14 cellular contexts compared by ENCODE assay signal in the genomic region with DNA sequence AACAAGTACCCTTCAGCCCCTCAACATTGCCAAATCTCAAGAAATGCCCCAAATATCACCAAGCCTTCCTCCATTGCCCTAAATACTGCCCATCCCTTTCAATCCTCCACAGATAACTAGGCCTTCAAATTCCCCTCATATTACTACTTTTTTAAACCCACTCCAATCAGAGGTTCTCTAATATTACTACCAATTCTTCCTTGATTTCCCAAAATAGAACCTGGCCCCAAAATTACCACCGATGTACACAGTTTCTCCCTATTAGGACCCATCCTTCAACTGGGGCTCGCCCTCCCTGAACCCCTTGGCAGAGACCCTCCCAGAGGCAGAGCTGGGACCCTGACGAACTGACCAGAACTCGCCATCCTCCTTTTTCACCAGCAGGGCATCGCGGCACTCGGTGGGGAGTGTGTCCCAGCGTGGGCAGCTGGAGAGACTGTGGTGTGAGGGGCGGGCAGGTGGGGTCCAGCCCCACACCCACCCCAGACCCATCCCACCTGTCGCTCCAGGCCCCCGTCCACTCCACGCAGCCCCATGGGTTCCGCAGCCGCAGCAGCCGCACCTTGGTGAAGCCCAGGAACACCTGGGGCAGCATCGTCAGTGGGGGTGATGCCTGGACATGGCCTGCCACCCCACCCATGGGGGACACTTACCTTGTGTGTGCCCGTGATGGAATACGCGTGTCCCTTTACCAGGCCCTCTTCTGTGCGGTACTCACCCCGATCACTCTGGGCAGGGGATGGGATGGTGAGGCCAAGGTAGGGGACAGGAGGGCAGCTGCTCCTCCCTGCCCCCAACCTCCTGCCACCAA. TPM values are rescaled to one million over a fixed set of nuclear protein-coding genes. Genes with fewer than 3 reads are reported as not detected.
DNase-seq lines count a peak whose midpoint lies in the region; ATAC-seq and TF ChIP-seq lines count a peak whose summit lies in the region.
"Had no signal": no experiment of that assay in that cellular context is flagged by ENCODE, and none has a peak within 500 bp of the region (broad histone marks: within the 10 kb centered on the region; RNA-seq: fewer than 3 reads in every experiment).

No MANE protein-coding gene starts in this region.

- no peak overlapping the region for H4K8ac ChIP-seq in trophoblast cell (ENCODE audit: low read depth, low read length)

- H3K27ac ChIP-seq in trophoblast cell (ENCODE audit: low read depth, low read length): no peak overlapping the region

- no peak overlapping the region for H4K91ac ChIP-seq in trophoblast cell (ENCODE audit: low read depth, low read length)

- no peaks in the 10 kb centered on the region for H3K27me3 ChIP-seq in trophoblast cell (ENCODE audit: insufficient read depth, low read length)

- H3K36me3 Mint-ChIP-seq in T-helper 1 cell treated with Interleukin-12 subunit alpha and Interleukin-12 subunit beta and Interleukin-4 antibody, amounts not matched to agents 30 μg/mL and 1 μg/mL, for 36 hours (ENCODE audit: low read depth): peaks cover 2% of the 10 kb centered on the region
- no peaks in the 10 kb centered on the region for H3K36me3 Mint-ChIP-seq in HFFc6 (ENCODE audit: low read depth)
- H3K36me3 Mint-ChIP-seq in central memory CD8-positive, alpha-beta T cell (ENCODE audit: insufficient read depth): peaks cover 22% of the 10 kb centered on the region

- H3K23ac ChIP-seq in trophoblast cell (ENCODE audit: low read length): no peak overlapping the region

- peak overlapping the region; percentile 47 for H3K4me3 Mint-ChIP-seq in T-helper 1 cell treated with Interleukin-12 subunit alpha and Interleukin-12 subunit beta and Interleukin-4 antibody, amounts not matched to agents 30 μg/mL and 1 μg/mL, for 36 hours
- H3K4me3 Mint-ChIP-seq in HFFc6: peak overlapping the region; percentile 23
- H3K4me3 Mint-ChIP-seq in central memory CD8-positive, alpha-beta T cell: peak overlapping the region; percentile 65

- H3K4me2 ChIP-seq in trophoblast cell (ENCODE audit: low read length): no peak overlapping the region

- no peak overlapping the region for H3K9ac ChIP-seq in trophoblast cell (ENCODE audit: low read length)

- no peak overlapping the region for H3K27ac Mint-ChIP-seq in T-helper 1 cell treated with Interleukin-12 subunit alpha and Interleukin-12 subunit beta and Interleukin-4 antibody, amounts not matched to agents 30 μg/mL and 1 μg/mL, for 36 hours
- H3K27ac Mint-ChIP-seq in HFFc6: peak overlapping the region; percentile 57
- peak overlapping the region; percentile 80 for H3K27ac Mint-ChIP-seq in central memory CD8-positive, alpha-beta T cell (ENCODE audit: low read depth)

- peaks cover 12 to 14% of the 10 kb centered on the region in 2 experiments for H3K4me1 ChIP-seq in trophoblast cell (ENCODE audit: control insufficient read depth in 1 of 2, insufficient read depth in 2 of 2, low read length in 2 of 2)

- H3K9me3 ChIP-seq in trophoblast cell (ENCODE audit: insufficient read depth, low read depth, low read length): peaks cover 9% of the 10 kb centered on the region

- no peak overlapping the region for H2BK5ac ChIP-seq in trophoblast cell (ENCODE audit: low read depth, low read length, poor library complexity)

- no peak overlapping the region for H2BK120ac ChIP-seq in trophoblast cell (ENCODE audit: insufficient read depth, low read length, poor library complexity)

- no peaks in the 10 kb centered on the region for H3K79me2 ChIP-seq in trophoblast cell (ENCODE audit: control insufficient read depth, insufficient read depth, low read length, poor library complexity)

- H4K12ac ChIP-seq in trophoblast cell (ENCODE audit: low read depth, low read length): no peak overlapping the region

- no peak overlapping the region for H2AFZ ChIP-seq in trophoblast cell (ENCODE audit: insufficient read depth, low read length, poor library complexity)

- H3K4me3 ChIP-seq in trophoblast cell (ENCODE audit: low read depth, low read length): peak overlapping the region; percentile 50

- no peak overlapping the region for H2BK12ac ChIP-seq in trophoblast cell (ENCODE audit: low read length)

- TF ChIP-seq CTCF in HFFc6 (IDR thresholded peaks at IDR 0.05): peak; percentile 44

- no peak for DNase-seq in T-helper 1 cell
- DNase-seq in HFFc6: no peak
- DNase-seq in central memory CD8-positive, alpha-beta T cell (ENCODE audit: low spot score in 2 of 2): no peak
- no peak for DNase-seq in trophoblast cell
- DNase-seq in DMS114 treated with DMSO at 0.1 percent for 48 hours (lab: John Stamatoyannopoulos, UW; ENCODE audit: unreplicated experiment): no peak
- no peak for DNase-seq in NCI-H2029 treated with DMSO at 0.1 percent for 48 hours (lab: John Stamatoyannopoulos, UW)
- DNase-seq in NCI-H2171 (lab: John Stamatoyannopoulos, UW): no peak
- DNase-seq: caudate nucleus; mesenchymal stem cell; stimulated activated CD4-positive, alpha-beta T cell treated with anti-CD3 and anti-CD28 coated beads, Interleukin-4, amount 100 ng/mL, for 24 hours had no signal

- no CpG with 5 or more reads among the region's 21 CpGs for WGBS in trophoblast cell (ENCODE audit: extremely low coverage, insufficient coverage, insufficient read length)

- peaks cover 0 to 3% of the 10 kb centered on the region in 2 experiments for H3K36me3 ChIP-seq in trophoblast cell (ENCODE audit: control insufficient read depth in 1 of 2, insufficient read depth in 2 of 2, low read length in 2 of 2)

- H3K4ac ChIP-seq in trophoblast cell (ENCODE audit: low read depth, low read length): no peak overlapping the region

- no peak overlapping the region for H3K18ac ChIP-seq in trophoblast cell (ENCODE audit: low read length)

- H3K27me3 Mint-ChIP-seq in T-helper 1 cell treated with Interleukin-12 subunit alpha and Interleukin-12 subunit beta and Interleukin-4 antibody, amounts not matched to agents 30 μg/mL and 1 μg/mL, for 36 hours (ENCODE audit: low read depth): peaks cover 11% of the 10 kb centered on the region
- H3K27me3 Mint-ChIP-seq in HFFc6 (ENCODE audit: insufficient read depth): peaks cover 19% of the 10 kb centered on the region
- no peaks in the 10 kb centered on the region for H3K27me3 Mint-ChIP-seq in central memory CD8-positive, alpha-beta T cell

- peaks cover 10% of the 10 kb centered on the region for H3K79me1 ChIP-seq in trophoblast cell (ENCODE audit: low read length)

- H3K9me3 Mint-ChIP-seq in T-helper 1 cell treated with Interleukin-12 subunit alpha and Interleukin-12 subunit beta and Interleukin-4 antibody, amounts not matched to agents 30 μg/mL and 1 μg/mL, for 36 hours: no peaks in the 10 kb centered on the region
- peaks cover 5% of the 10 kb centered on the region; the same call in 1 of the 2 replicates for H3K9me3 Mint-ChIP-seq in HFFc6
- H3K9me3 Mint-ChIP-seq in central memory CD8-positive, alpha-beta T cell: no peaks in the 10 kb centered on the region

- H3K14ac ChIP-seq in trophoblast cell (ENCODE audit: low read length): no peak overlapping the region

- no peak overlapping the region for H2AK5ac ChIP-seq in trophoblast cell (ENCODE audit: low read length)

- no peak for ATAC-seq in central memory CD8-positive, alpha-beta T cell (replicated peaks; ENCODE audit: extremely low read depth, poor library complexity, severe bottlenecking)

- H3K4me1 Mint-ChIP-seq in T-helper 1 cell treated with Interleukin-12 subunit alpha and Interleukin-12 subunit beta and Interleukin-4 antibody, amounts not matched to agents 30 μg/mL and 1 μg/mL, for 36 hours (ENCODE audit: low read depth): peaks cover 21% of the 10 kb centered on the region
- H3K4me1 Mint-ChIP-seq in HFFc6 (ENCODE audit: low read depth): peaks cover 18% of the 10 kb centered on the region
- H3K4me1 Mint-ChIP-seq in central memory CD8-positive, alpha-beta T cell: peaks cover 47% of the 10 kb centered on the region

RNA-seq across cellular contexts. Expression of gene CAPN12, which starts 6.1 kb away (rescaled TPM):
- under 1 TPM; 0.09 to 0.45 (median 0.19) TPM for total RNA-seq in HFFc6 (2021; fragmentation: NEBNext Ultra II Directional; extraction: Animal tissue kit (Norgen Biotek cat#: 25700))
- polyA plus RNA-seq in trophoblast cell (2013): 11.0 and 11.5 TPM in 2 replicates
- total RNA-seq: LHCN-M2 had no signal

RNA-seq across cellular contexts. Expression of gene LGALS7, which starts 35.2 kb away (rescaled TPM):
- not detected for total RNA-seq in HFFc6 (2021; fragmentation: NEBNext Ultra II Directional; extraction: Animal tissue kit (Norgen Biotek cat#: 25700))
- polyA plus RNA-seq in trophoblast cell (2013): not detected in 2 replicates
- total RNA-seq: LHCN-M2; renal cortical epithelial cell; T-helper 2 cell treated with Interferon-gamma antibody and Interleukin-4, amounts not matched to agents 100 ng/mL and 5 ng/mL, for 36 hours had no signal

RNA-seq across cellular contexts. Expression of gene LGALS7B, which starts 50.9 kb away (rescaled TPM):
- total RNA-seq in HFFc6 (2021; fragmentation: NEBNext Ultra II Directional; extraction: Animal tissue kit (Norgen Biotek cat#: 25700)): not detected
- polyA plus RNA-seq in trophoblast cell (2013): not detected in 2 replicates
- total RNA-seq: LHCN-M2; renal cortical epithelial cell; T-helper 2 cell treated with Interferon-gamma antibody and Interleukin-4, amounts not matched to agents 100 ng/mL and 5 ng/mL, for 36 hours had no signal
